23 cellular contexts compared by ENCODE assay signal in the genomic region with DNA sequence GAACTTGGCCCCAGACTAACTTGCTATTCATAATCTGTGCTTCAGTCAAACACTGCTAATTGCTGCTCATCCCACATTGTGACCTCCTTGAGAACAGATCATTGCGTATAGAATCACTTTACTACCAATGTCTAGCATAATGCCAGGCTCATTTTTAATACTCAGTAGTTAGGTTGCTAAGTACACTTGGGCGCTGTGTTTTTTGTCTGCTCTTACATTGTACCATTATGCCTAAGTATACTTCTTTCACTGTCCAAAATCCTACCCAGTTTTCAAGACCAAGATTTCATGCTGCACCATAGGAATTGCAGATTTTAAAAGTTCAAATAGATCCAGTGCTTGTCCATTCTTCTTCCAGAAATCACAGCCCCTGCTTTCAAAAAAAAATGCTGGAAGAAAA.
"Had no signal": no experiment of that assay in that cellular context is flagged by ENCODE, and none has a peak within 500 bp of the region (broad histone marks: within the 10 kb centered on the region; RNA-seq: fewer than 3 reads in every experiment).

No MANE protein-coding gene starts in this region.

- H3K27me3 ChIP-seq: esophagus squamous epithelium, hepatocyte, testis, tibial nerve, upper lobe of right lung had no signal

- H3K27ac ChIP-seq: esophagus squamous epithelium, hepatocyte, parathyroid adenoma, psoas muscle, testis, tibial nerve, upper lobe of right lung had no signal

- H3K27ac Mint-ChIP-seq: naive B cell; stimulated activated naive B cell treated with anti-CD40 and anti-IgM and Interleukin-4, amounts not matched to agents 10 μg/mL and 1 μg/mL and 100 μg/mL, for 72 hours; stimulated activated naive CD8-positive, alpha-beta T cell treated with anti-CD3 and anti-CD28 coated beads, Interleukin-15, amount 100 ng/mL, for 72 hours had no signal

- DNase-seq: dermis blood vessel endothelial cell; esophagus squamous epithelium; foreskin fibroblast; head of caudate nucleus; left colon; left ventricle myocardium superior; mesendoderm; naive B cell; occipital lobe; psoas muscle; retina; stimulated activated CD4-positive, alpha-beta T cell treated with anti-CD3 and anti-CD28 coated beads, Interleukin-2, amount 100 ng/mL, for 24 hours; stimulated activated CD4-positive, alpha-beta T cell treated with anti-CD3 and anti-CD28 coated beads, Interleukin-4, amount 100 ng/mL, for 4 hours; stimulated activated naive B cell treated with anti-CD40 and anti-IgM and Interleukin-4, amounts not matched to agents 10 μg/mL and 1 μg/mL and 100 μg/mL, for 72 hours; stimulated activated naive CD8-positive, alpha-beta T cell treated with anti-CD3 and anti-CD28 coated beads, Interleukin-15, amount 100 ng/mL, for 72 hours; testis; upper lobe of right lung had no signal

- H3K36me3 Mint-ChIP-seq: naive B cell; stimulated activated naive B cell treated with anti-CD40 and anti-IgM and Interleukin-4, amounts not matched to agents 10 μg/mL and 1 μg/mL and 100 μg/mL, for 72 hours had no signal

- H3K27me3 Mint-ChIP-seq: stimulated activated naive CD8-positive, alpha-beta T cell treated with anti-CD3 and anti-CD28 coated beads, Interleukin-15, amount 100 ng/mL, for 72 hours had no signal

- H3K4me3 Mint-ChIP-seq: naive B cell; nephron; stimulated activated naive B cell treated with anti-CD40 and anti-IgM and Interleukin-4, amounts not matched to agents 10 μg/mL and 1 μg/mL and 100 μg/mL, for 72 hours; stimulated activated naive CD8-positive, alpha-beta T cell treated with anti-CD3 and anti-CD28 coated beads, Interleukin-15, amount 100 ng/mL, for 72 hours had no signal

- ATAC-seq: left colon; left ventricle myocardium superior; psoas muscle; sciatic nerve; stimulated activated naive B cell treated with anti-CD40 and anti-IgM and Interleukin-4, amounts not matched to agents 10 μg/mL and 1 μg/mL and 100 μg/mL, for 72 hours; stimulated activated naive CD8-positive, alpha-beta T cell treated with anti-CD3 and anti-CD28 coated beads, Interleukin-15, amount 100 ng/mL, for 72 hours; upper lobe of right lung had no signal

- H3K4me3 ChIP-seq: esophagus squamous epithelium, hepatocyte, lung, psoas muscle, testis, tibial nerve, upper lobe of right lung had no signal

- H3K4me1 Mint-ChIP-seq: naive B cell; nephron; stimulated activated naive B cell treated with anti-CD40 and anti-IgM and Interleukin-4, amounts not matched to agents 10 μg/mL and 1 μg/mL and 100 μg/mL, for 72 hours; stimulated activated naive CD8-positive, alpha-beta T cell treated with anti-CD3 and anti-CD28 coated beads, Interleukin-15, amount 100 ng/mL, for 72 hours had no signal

- H3K9me3 ChIP-seq: esophagus squamous epithelium, psoas muscle, testis, tibial nerve, upper lobe of right lung had no signal

- H3K9me3 Mint-ChIP-seq: nephron; stimulated activated naive B cell treated with anti-CD40 and anti-IgM and Interleukin-4, amounts not matched to agents 10 μg/mL and 1 μg/mL and 100 μg/mL, for 72 hours; stimulated activated naive CD8-positive, alpha-beta T cell treated with anti-CD3 and anti-CD28 coated beads, Interleukin-15, amount 100 ng/mL, for 72 hours had no signal

- H3K36me3 ChIP-seq: esophagus squamous epithelium, tibial nerve, upper lobe of right lung had no signal
